ENCODE assay signal across 1 cellular context in the genomic region with DNA sequence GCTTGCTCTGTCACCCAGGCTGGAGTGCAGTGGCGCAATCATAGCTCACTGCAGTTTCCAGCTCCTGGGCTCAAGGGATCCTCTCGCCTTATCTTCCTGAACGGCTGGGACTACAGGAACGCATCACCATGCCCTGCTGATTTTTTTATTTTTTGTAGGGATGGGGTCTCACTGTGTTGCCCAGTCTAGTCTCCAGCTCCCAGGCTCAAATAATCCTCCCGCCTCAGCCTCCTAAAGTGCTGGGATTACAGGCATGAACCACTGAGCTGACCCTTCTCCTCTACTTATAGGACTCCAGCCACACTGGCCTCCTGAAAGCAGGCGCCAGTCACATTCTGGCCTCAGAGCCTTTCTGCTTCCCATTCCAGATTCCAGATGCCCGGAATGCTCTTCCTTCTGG.
A peak's percentile ranks its signal among the peaks of the same experiment; 100 is the strongest.
TF ChIP-seq lines count a peak whose summit lies in the region.

No MANE protein-coding gene starts in this region.

TF ChIP-seq in HepG2, 621 proteins besides CTCF, POLR2A, EP300 and RAD21:
- TF ChIP-seq ZNF121 (CRISPR knock-in tag; IDR thresholded peaks at IDR 0.05) (peak; percentile 67), ZNF136 (CRISPR knock-in tag; IDR thresholded peaks at IDR 0.05; ENCODE audit: low read depth) (no peak)
- TF ChIP-seq, protein P1, sequence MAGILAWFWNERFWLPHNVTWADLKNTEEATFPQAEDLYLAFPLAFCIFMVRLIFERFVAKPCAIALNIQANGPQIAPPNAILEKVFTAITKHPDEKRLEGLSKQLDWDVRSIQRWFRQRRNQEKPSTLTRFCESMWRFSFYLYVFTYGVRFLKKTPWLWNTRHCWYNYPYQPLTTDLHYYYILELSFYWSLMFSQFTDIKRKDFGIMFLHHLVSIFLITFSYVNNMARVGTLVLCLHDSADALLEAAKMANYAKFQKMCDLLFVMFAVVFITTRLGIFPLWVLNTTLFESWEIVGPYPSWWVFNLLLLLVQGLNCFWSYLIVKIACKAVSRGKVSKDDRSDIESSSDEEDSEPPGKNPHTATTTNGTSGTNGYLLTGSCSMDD (CRISPR knock-in tag; IDR thresholded peaks at IDR 0.05), result no peak
